Comparison of ENCODE assay signal across 27 cellular contexts in the genomic region with DNA sequence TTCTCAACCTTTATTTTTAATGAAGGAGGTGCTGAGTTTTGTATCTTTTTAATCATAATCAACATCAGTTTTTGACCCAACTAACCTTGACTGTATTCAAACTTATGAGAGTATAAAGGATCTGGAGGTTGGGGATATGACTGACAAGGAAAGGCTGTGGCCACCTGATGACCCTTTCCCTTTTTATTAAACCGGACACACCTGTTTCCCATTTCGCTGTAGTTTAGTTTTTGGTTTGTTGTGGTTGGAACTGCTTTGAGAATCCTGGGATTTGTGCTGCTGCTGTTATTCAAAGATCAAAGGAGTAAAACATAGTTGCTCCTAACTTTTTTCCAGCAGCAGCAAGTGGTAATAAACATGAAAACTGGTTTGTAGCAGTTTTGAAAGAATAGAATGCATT.
"Had no signal": no experiment of that assay in that cellular context is flagged by ENCODE, and none has a peak within 500 bp of the region (broad histone marks: within the 10 kb centered on the region; RNA-seq: fewer than 3 reads in every experiment).

No MANE protein-coding gene starts in this region.

- H3K79me2 ChIP-seq: parathyroid adenoma had no signal

- DNase-seq: effector memory CD4-positive, alpha-beta T cell; esophagus squamous epithelium; foreskin fibroblast; glutamatergic neuron; immature natural killer cell; kidney; left cardiac atrium; left ventricle myocardium superior; occipital lobe; retina; spleen; stimulated activated CD4-positive, alpha-beta T cell treated with anti-CD3 and anti-CD28 coated beads, Interleukin-15, amount 100 ng/mL, for 24 hours; stimulated activated CD4-positive, alpha-beta T cell treated with anti-CD3 and anti-CD28 coated beads, Interleukin-1b, Interleukin-23, amount 100 ng/mL, for 48 hours; stimulated activated CD4-positive, alpha-beta T cell treated with anti-CD3 and anti-CD28 coated beads, Interleukin-4, amount 100 ng/mL, for 24 hours; stimulated activated naive CD8-positive, alpha-beta T cell treated with anti-CD3 and anti-CD28 coated beads, Interleukin-15, amount 100 ng/mL, for 72 hours; testis; upper lobe of right lung had no signal

- H3K4me1 Mint-ChIP-seq: nephron; stimulated activated memory B cell treated with anti-CD40 and anti-IgM and Interleukin-4, amounts not matched to agents 10 μg/mL and 1 μg/mL and 100 μg/mL, for 72 hours had no signal

- H3K4me1 ChIP-seq: esophagus squamous epithelium, gastroesophageal sphincter, parathyroid adenoma, prostate gland, spleen, testis, tibial nerve, upper lobe of right lung, vagina had no signal

- H3K27me3 ChIP-seq: esophagus squamous epithelium, gastroesophageal sphincter, spleen, testis, tibial nerve, upper lobe of right lung, vagina had no signal

- ATAC-seq: gastroesophageal sphincter; left cardiac atrium; left ventricle myocardium superior; sciatic nerve; stimulated activated memory B cell treated with anti-CD40 and anti-IgM and Interleukin-4, amounts not matched to agents 10 μg/mL and 1 μg/mL and 100 μg/mL, for 72 hours; stimulated activated naive CD8-positive, alpha-beta T cell treated with anti-CD3 and anti-CD28 coated beads, Interleukin-15, amount 100 ng/mL, for 72 hours; upper lobe of right lung had no signal

- H3K9ac ChIP-seq: parathyroid adenoma had no signal

- H3K4me3 Mint-ChIP-seq: immature natural killer cell; nephron; stimulated activated memory B cell treated with anti-CD40 and anti-IgM and Interleukin-4, amounts not matched to agents 10 μg/mL and 1 μg/mL and 100 μg/mL, for 72 hours; stimulated activated naive CD8-positive, alpha-beta T cell treated with anti-CD3 and anti-CD28 coated beads, Interleukin-15, amount 100 ng/mL, for 72 hours had no signal

- H3K27me3 Mint-ChIP-seq: stimulated activated memory B cell treated with anti-CD40 and anti-IgM and Interleukin-4, amounts not matched to agents 10 μg/mL and 1 μg/mL and 100 μg/mL, for 72 hours; stimulated activated naive CD8-positive, alpha-beta T cell treated with anti-CD3 and anti-CD28 coated beads, Interleukin-15, amount 100 ng/mL, for 72 hours had no signal

- H3K4me3 ChIP-seq: coronary artery, esophagus squamous epithelium, gastroesophageal sphincter, lung, prostate gland, spleen, testis, tibial nerve, upper lobe of right lung, vagina had no signal

- H3K9me3 ChIP-seq: esophagus squamous epithelium, gastroesophageal sphincter, prostate gland, spleen, testis, tibial nerve, upper lobe of right lung, vagina had no signal

- H3K27ac Mint-ChIP-seq: nephron; stimulated activated memory B cell treated with anti-CD40 and anti-IgM and Interleukin-4, amounts not matched to agents 10 μg/mL and 1 μg/mL and 100 μg/mL, for 72 hours; stimulated activated naive CD8-positive, alpha-beta T cell treated with anti-CD3 and anti-CD28 coated beads, Interleukin-15, amount 100 ng/mL, for 72 hours had no signal

- H2AFZ ChIP-seq: parathyroid adenoma had no signal

- H3K9me3 Mint-ChIP-seq: immature natural killer cell; nephron; stimulated activated memory B cell treated with anti-CD40 and anti-IgM and Interleukin-4, amounts not matched to agents 10 μg/mL and 1 μg/mL and 100 μg/mL, for 72 hours; stimulated activated naive CD8-positive, alpha-beta T cell treated with anti-CD3 and anti-CD28 coated beads, Interleukin-15, amount 100 ng/mL, for 72 hours had no signal

- H3K27ac ChIP-seq: coronary artery, esophagus squamous epithelium, gastroesophageal sphincter, parathyroid adenoma, prostate gland, spleen, testis, tibial nerve, upper lobe of right lung, vagina had no signal
